10 cellular contexts compared by ENCODE assay signal in genomic region chr20:54044156-54044555, GRCh38. TPM values are rescaled to one million over a fixed set of nuclear protein-coding genes. Genes with fewer than 3 reads are reported as not detected.
DNase-seq lines count a peak whose midpoint lies in the region; ATAC-seq, FAIRE-seq and TF ChIP-seq lines count a peak whose summit lies in the region.
"Had no signal": no experiment of that assay in that cellular context is flagged by ENCODE, and none has a peak within 500 bp of the region (broad histone marks: within the 10 kb centered on the region; RNA-seq: fewer than 3 reads in every experiment).

No MANE protein-coding gene starts in this region.

- H3K4me1 Mint-ChIP-seq in natural killer cell, result peaks cover 10 to 12% of the 10 kb centered on the region in 2 donors

- H3K9me3 ChIP-seq in PC-3 (ENCODE audit: low read length) (no peaks in the 10 kb centered on the region), hepatocyte (ENCODE audit: low read depth) (no peaks in the 10 kb centered on the region)

- DNase-seq in GM06990 (ENCODE audit: extremely low read depth, insufficient read length) (peak; percentile 61), HCEC 1CT (peak; percentile 42), PC-3 (peak; percentile 55), hepatocyte (ENCODE audit: low spot score) (peak; percentile 28), GM12891 (ENCODE audit: insufficient read length, low spot score) (no peak), amniotic stem cell (lab: John Stamatoyannopoulos, UW) (no peak), natural killer cell (no peak)

- peaks cover 6 to 15% of the 10 kb centered on the region in 2 donors for H3K27me3 Mint-ChIP-seq in natural killer cell (ENCODE audit: low read depth in 2 of 2)

- H2AFZ ChIP-seq in PC-3 (ENCODE audit: low read length) (no peak overlapping the region), hepatocyte (no peak overlapping the region)

- no peaks in the 10 kb centered on the region for H3K9me3 Mint-ChIP-seq in natural killer cell

- POLR2A ChIA-PET in PC-3 (lab: Charles Lee; ENCODE audit: unreplicated experiment), result no interaction called here

- H3K79me2 ChIP-seq in PC-3 (ENCODE audit: low read length), result no peaks in the 10 kb centered on the region
- H3K79me2 ChIP-seq in hepatocyte, result no peaks in the 10 kb centered on the region

- peak; percentile 37; the same call in 1 of the 2 replicates for ATAC-seq in PC-3
- no peak for ATAC-seq in natural killer cell
- no peak for ATAC-seq in HG02970 (IDR thresholded peaks at IDR 0.05; ENCODE audit: low FRiP score, unreplicated experiment)

- TF ChIP-seq CTCF in GM06990 (IDR thresholded peaks at IDR 0.05; ENCODE audit: insufficient read depth, low read length, poor library complexity, severe bottlenecking) (no peak), PC-3 (conservative IDR thresholded peaks at IDR 0.05; ENCODE audit: low read depth, low read length) (no peak), hepatocyte (IDR thresholded peaks at IDR 0.05; ENCODE audit: poor library complexity) (no peak), natural killer cell (IDR thresholded peaks at IDR 0.05) (no peak)

- no peaks in the 10 kb centered on the region for H3K27me3 ChIP-seq in GM06990 (replicated peaks; ENCODE audit: control insufficient read depth, insufficient read depth, low read length)
- peaks cover 26% of the 10 kb centered on the region for H3K27me3 ChIP-seq in PC-3 (ENCODE audit: low read length)
- no peaks in the 10 kb centered on the region for H3K27me3 ChIP-seq in hepatocyte

- intact Hi-C loops in PC-3 (cut with micrococcal nuclease) (no loop called here), natural killer cell (cut with micrococcal nuclease) (no loop called here)

- H4K20me1 ChIP-seq in PC-3 (ENCODE audit: low read length) (no peaks in the 10 kb centered on the region), hepatocyte (ENCODE audit: insufficient read depth, poor library complexity, severe bottlenecking) (no peaks in the 10 kb centered on the region)

- no peaks in the 10 kb centered on the region for H3F3A ChIP-seq in PC-3 (ENCODE audit: low read length, unreplicated experiment)

- no peaks in the 10 kb centered on the region for H3K4me1 ChIP-seq in PC-3 (ENCODE audit: insufficient read depth, low read length)
- H3K4me1 ChIP-seq in hepatocyte (ENCODE audit: insufficient read depth), result no peaks in the 10 kb centered on the region

- H3K9me2 ChIP-seq in PC-3 (replicated peaks; ENCODE audit: low read length) (no peaks in the 10 kb centered on the region), hepatocyte (replicated peaks; ENCODE audit: insufficient read depth) (no peaks in the 10 kb centered on the region)

- no TSS peak for BruUV-seq in PC-3 (replicated peaks; lab: Mats Ljungman, UMichigan)

- H3K27ac Mint-ChIP-seq in natural killer cell, result no peak overlapping the region

- no peak overlapping the region for H3K9ac ChIP-seq in PC-3 (ENCODE audit: low read length)

- H3K36me3 Mint-ChIP-seq in natural killer cell, result no peaks in the 10 kb centered on the region

- CTCF ChIA-PET in PC-3 (lab: Charles Lee), result no interaction called here

- H3K4me3 ChIP-seq in GM06990 (replicated peaks; ENCODE audit: low read depth, low read length) (no peak overlapping the region), PC-3 (ENCODE audit: low read length) (no peak overlapping the region), hepatocyte (no peak overlapping the region)

- no peak overlapping the region for H3K4me2 ChIP-seq in PC-3 (ENCODE audit: low read length)
- no peak overlapping the region for H3K4me2 ChIP-seq in hepatocyte

- H3K27ac ChIP-seq in PC-3 (ENCODE audit: low read length) (no peak overlapping the region), hepatocyte (no peak overlapping the region)

- TF ChIP-seq POLR2A in GM12891 (IDR thresholded peaks at IDR 0.05; ENCODE audit: low read depth, low read length), result no peak

- no peak overlapping the region for H3K4me3 Mint-ChIP-seq in natural killer cell

- H3K36me3 ChIP-seq in GM06990 (ENCODE audit: control insufficient read depth, insufficient read depth, low read length) (no peaks in the 10 kb centered on the region), PC-3 (ENCODE audit: low read depth, low read length) (no peaks in the 10 kb centered on the region), hepatocyte (replicated peaks; ENCODE audit: insufficient read depth, low read depth) (no peaks in the 10 kb centered on the region)

- FAIRE-seq in GM12891 (lab: Jason Lieb, UNC), result no peak
- FAIRE-seq: TTC549 had no signal

TF ChIP-seq in GM12891, 5 proteins besides CTCF, POLR2A, EP300 and RAD21:
- TF ChIP-seq POLR2AphosphoS5 (IDR thresholded peaks at IDR 0.05; ENCODE audit: low read depth, low read length) (no peak), SPI1 (IDR thresholded peaks at IDR 0.05; ENCODE audit: low read depth, low read length) (no peak), TAF1 (IDR thresholded peaks at IDR 0.05; ENCODE audit: low read depth, low read length) (no peak), PAX5 (IDR thresholded peaks at IDR 0.05; ENCODE audit: insufficient read depth, low read length, severe bottlenecking) (no peak), POU2F2 (IDR thresholded peaks at IDR 0.05; ENCODE audit: low read depth, low read length) (no peak)
TF ChIP-seq in GM12891: peak in this region for 0.

RNA-seq across cellular contexts. Expression of gene BCAS1, which starts 26.2 kb away (rescaled TPM):
- total RNA-seq in PC-3 (2014; rRNA removed), result 0.18 and 0.35 TPM in 2 replicates
- 7.4 and 9.8 TPM in 2 replicates for total RNA-seq in hepatocyte
- polyA plus RNA-seq in hepatocyte, result 4.9 and 5.1 TPM in 2 replicates
- 1.4 TPM for polyA plus RNA-seq in GM12891 (2012; ENCODE audit: low read depth, missing spikeins)
- 1 to 10 TPM in 1 of 3 donors, under 1 TPM in 2; 0.31 to 1.2 (median 0.68) TPM for total RNA-seq in natural killer cell
- total RNA-seq: subcutaneous adipose tissue had no signal

Comparison
In these comparisons a context has a peak if more than half of its experiments do, and no peak if none do; other contexts are left out.
1. DNase-seq: peak in GM06990 (single experiment), HCEC 1CT (single experiment), PC-3 (single experiment) and hepatocyte (single experiment); none in GM12891 (single experiment), amniotic stem cell (single experiment) and natural killer cell (single experiment).